In genomic region chr21:39121600-39122355, GRCh38 we compare ENCODE assay signal across 25 cellular contexts.
DNase-seq lines count a peak whose midpoint lies in the region; ATAC-seq and TF ChIP-seq lines count a peak whose summit lies in the region.
"Had no signal": no experiment of that assay in that cellular context is flagged by ENCODE, and none has a peak within 500 bp of the region (broad histone marks: within the 10 kb centered on the region; RNA-seq: fewer than 3 reads in every experiment).

No MANE protein-coding gene starts in this region.

- TF ChIP-seq CTCF in mammary epithelial cell (conservative IDR thresholded peaks at IDR 0.05 in 1 of 2, IDR thresholded peaks at IDR 0.05 in 1 of 2; ENCODE audit: extremely low read depth in 1 of 2, insufficient read depth in 1 of 2, low read depth in 1 of 2, low read length in 2 of 2) (no peak), psoas muscle (IDR thresholded peaks at IDR 0.05) (no peak), gastroesophageal sphincter (IDR thresholded peaks at IDR 0.05) (no peak), prostate gland (IDR thresholded peaks at IDR 0.05) (no peak)

- WGBS in mammary epithelial cell (ENCODE audit: low coverage, missing lambda C conversion rate) = 35% methylated on average over 6 of the region's 7 CpGs
- 47 to 60% (median 49%) methylated on average over 7 of the region's 7 CpGs for WGBS in psoas muscle, 3 donors
- 83 to 100% methylated on average over 1 of the region's 7 CpGs for WGBS in gastroesophageal sphincter (ENCODE audit: low coverage in 1 of 2), 2 donors
- WGBS in prostate gland = 89% methylated on average over 7 of the region's 7 CpGs

- H3K79me2 ChIP-seq in mammary epithelial cell (ENCODE audit: insufficient read depth, low read length) = no peaks in the 10 kb centered on the region

- no peaks in the 10 kb centered on the region for H4K20me1 ChIP-seq in mammary epithelial cell (ENCODE audit: insufficient read depth, low read length)

- H3K27me3 ChIP-seq in mammary epithelial cell (ENCODE audit: insufficient read depth, low read length) (peaks cover 5% of the 10 kb centered on the region), psoas muscle (ENCODE audit: insufficient read depth in 3 of 3, low read length in 2 of 3) (no peaks in the 10 kb centered on the region), gastroesophageal sphincter (no peaks in the 10 kb centered on the region), prostate gland (replicated peaks; ENCODE audit: insufficient read depth) (no peaks in the 10 kb centered on the region)
- H3K27me3 ChIP-seq: dorsolateral prefrontal cortex, neutrophil had no signal

- CTCF ChIA-PET in mammary epithelial cell (lab: Charles Lee; ENCODE audit: low non-redundant PET) = no interaction called here

- H3K4me1 ChIP-seq in mammary epithelial cell (ENCODE audit: insufficient read depth, low read length) (no peaks in the 10 kb centered on the region), psoas muscle (peaks cover 13% of the 10 kb centered on the region), gastroesophageal sphincter (peaks cover 0 to 18% (median 0%) of the 10 kb centered on the region in 3 donors), prostate gland (replicated peaks) (no peaks in the 10 kb centered on the region)

- H3K27ac ChIP-seq in mammary epithelial cell (ENCODE audit: insufficient read depth, low read depth, low read length) = no peak overlapping the region
- peak overlapping the region; percentile 24 for H3K27ac ChIP-seq in psoas muscle
- H3K27ac ChIP-seq in gastroesophageal sphincter = no peak overlapping the region
- no peak overlapping the region for H3K27ac ChIP-seq in prostate gland
- H3K27ac ChIP-seq: dorsolateral prefrontal cortex, neutrophil, SK-N-MC, VCaP had no signal

- ATAC-seq in psoas muscle (peak; percentile 69 to 91 (median 74)), gastroesophageal sphincter (no peak)
- ATAC-seq: CD8-positive, alpha-beta T cell; mucosa of descending colon; Panc1 had no signal

- intact Hi-C loops in mammary epithelial cell (cut with micrococcal nuclease) = no loop called here
- intact Hi-C loops in psoas muscle (cut with DNase I) = loop anchor here (2.0 to 10.0 kb wide), 6 partner anchors 33 to 315 kb away; partner anchors contain the start of gene ETS2 (in 1 of the 2)
- intact Hi-C loops in prostate gland (cut with DNase I) = no loop called here

- dilution Hi-C loops in mammary epithelial cell (cut with HindIII; ENCODE audit: low sequenced_read_pairs) = loop anchor here (5.0 kb wide), 1 partner anchor 64 kb away; no protein-coding TSS in a partner anchor

- H3K9me3 ChIP-seq in mammary epithelial cell (replicated peaks; ENCODE audit: insufficient read depth, low read length) (peaks cover 5% of the 10 kb centered on the region), psoas muscle (peaks cover 9% of the 10 kb centered on the region), gastroesophageal sphincter (peaks cover 0 to 8% (median 0%) of the 10 kb centered on the region in 3 donors), prostate gland (no peaks in the 10 kb centered on the region)
- H3K9me3 ChIP-seq: mucosa of descending colon, neutrophil had no signal

- H2AFZ ChIP-seq in mammary epithelial cell (ENCODE audit: low read depth, low read length) = no peak overlapping the region

- TF ChIP-seq POLR2A in gastroesophageal sphincter (IDR thresholded peaks at IDR 0.05) (no peak), prostate gland (IDR thresholded peaks at IDR 0.05) (no peak)

- H3K9ac ChIP-seq in mammary epithelial cell (ENCODE audit: insufficient read depth, low read length) = no peak overlapping the region

- peak; percentile 65 for DNase-seq in HT1080 (ENCODE audit: low read depth)
- peak; percentile 24 for DNase-seq in MV-4-11 (lab: John Stamatoyannopoulos, UW)
- peak; percentile 48 for DNase-seq in mammary epithelial cell
- peak in 1 of 2 donors; percentile 65 for DNase-seq in psoas muscle
- no peak for DNase-seq in prostate gland (ENCODE audit: low spot score)
- no peak for DNase-seq in G401 (ENCODE audit: low spot score)
- DNase-seq: activated CD4-positive, alpha-beta T cell treated with anti-CD3 and anti-CD28 coated beads, Interleukin-2, amount 10 ng/mL, durations not matched to agents 7 days and 5 days; activated effector memory CD4-positive, alpha-beta T cell treated with anti-CD3 and anti-CD28 coated beads, Interleukin-2, amount 50 U/mL, for 16 hours; caudate nucleus; DMS153; dorsolateral prefrontal cortex; GF-D8; KG1; mucosa of descending colon; NCI-H2029; NCI-H2227 treated with DMSO at 0.1 percent for 48 hours; NCI-H82; stimulated activated CD4-positive, alpha-beta T cell treated with anti-CD3 and anti-CD28 coated beads, Interleukin-2, amount 100 ng/mL, for 48 hours; stimulated activated naive CD4-positive, alpha-beta T cell had no signal

- H3K36me3 ChIP-seq in mammary epithelial cell (ENCODE audit: insufficient read depth, low read length) (no peaks in the 10 kb centered on the region), psoas muscle (ENCODE audit: insufficient read depth in 1 of 2, low read depth in 1 of 2) (no peaks in the 10 kb centered on the region), gastroesophageal sphincter (no peaks in the 10 kb centered on the region), prostate gland (no peaks in the 10 kb centered on the region)
- H3K36me3 ChIP-seq: neutrophil had no signal

- BruUV-seq in mammary epithelial cell (replicated peaks; lab: Mats Ljungman, UMichigan) = no TSS peak

- H3K4me3 ChIP-seq in mammary epithelial cell (replicated peaks in 1 of 3; ENCODE audit: insufficient read depth in 1 of 3, low read depth in 2 of 3, low read length in 3 of 3) (no peak overlapping the region), psoas muscle (no peak overlapping the region), gastroesophageal sphincter (no peak overlapping the region), prostate gland (no peak overlapping the region)
- H3K4me3 ChIP-seq: dorsolateral prefrontal cortex, mucosa of descending colon, SK-N-MC had no signal

- no peak for TF ChIP-seq EP300 in gastroesophageal sphincter (IDR thresholded peaks at IDR 0.05)

- in situ Hi-C loops in mammary epithelial cell (cut with MboI; ENCODE audit: low sequenced_read_pairs in 2 of 2) = no loop called here
- in situ Hi-C loops in G401 (cut with HindIII; ENCODE audit: low sequenced_read_pairs) = no loop called here

- H3K4me2 ChIP-seq in mammary epithelial cell (ENCODE audit: insufficient read depth, low read depth, low read length) = no peak overlapping the region

Comparison
In these comparisons a context has a peak if more than half of its experiments do, and no peak if none do; other contexts are left out.
1. DNase-seq: peak in HT1080 (single experiment), MV-4-11 (single experiment) and mammary epithelial cell (single experiment); none in prostate gland (single experiment) and G401 (single experiment).
2. intact Hi-C loops: an anchor here in psoas muscle (2.0 to 10.0 kb wide); none called in mammary epithelial cell and prostate gland.